15 cellular contexts compared by ENCODE assay signal in the genomic region with DNA sequence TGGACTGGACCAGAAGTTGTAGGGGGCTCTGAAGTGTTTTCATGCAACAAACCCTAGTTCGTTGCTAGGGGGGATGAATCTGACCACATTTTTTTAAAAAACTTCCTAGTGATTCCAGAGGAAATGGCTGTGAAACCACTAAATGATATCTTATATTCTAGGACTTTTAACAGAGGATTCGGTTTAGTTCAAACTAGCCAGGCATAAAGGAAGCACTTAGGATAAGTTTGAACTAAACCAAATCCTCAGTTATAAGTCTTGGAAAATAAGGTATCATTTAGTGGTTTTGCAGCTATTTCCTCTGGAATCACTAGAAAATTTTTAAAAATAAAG.
DNase-seq lines count a peak whose midpoint lies in the region; ATAC-seq, FAIRE-seq and TF ChIP-seq lines count a peak whose summit lies in the region.
"Had no signal": no experiment of that assay in that cellular context is flagged by ENCODE, and none has a peak within 500 bp of the region (broad histone marks: within the 10 kb centered on the region; RNA-seq: fewer than 3 reads in every experiment).

No MANE protein-coding gene starts in this region.

- DNase-seq in cardiac muscle cell (ENCODE audit: low read depth in 1 of 2, low spot score in 1 of 2) (peak in 1 of 2 donors; percentile 1), Right ventricle myocardium superior (no peak), HT1080 (ENCODE audit: low read depth) (peak; percentile 21), astrocyte of the spinal cord (ENCODE audit: low read depth, low spot score) (peak; percentile 64), osteocyte (ENCODE audit: extremely low spot score, unreplicated experiment) (no peak), dedifferentiated amniotic fluid mesenchymal stem cell (ENCODE audit: extremely low spot score) (no peak), GM12891 (ENCODE audit: insufficient read length, low spot score) (no peak)
- DNase-seq: CD4-positive, CD25-positive, alpha-beta regulatory T cell; DMS53; H7 had no signal

- ATAC-seq in Right ventricle myocardium superior (ENCODE audit: poor library complexity): no peak
- no peak for ATAC-seq in HG03095 (IDR thresholded peaks at IDR 0.05; ENCODE audit: unreplicated experiment)
- ATAC-seq: GM23338 had no signal

- no peak overlapping the region for H3K4me3 Mint-ChIP-seq in osteocyte (ENCODE audit: unreplicated experiment)
- H3K4me3 Mint-ChIP-seq: CD4-positive, CD25-positive, alpha-beta regulatory T cell; GM23338 had no signal

- no peaks in the 10 kb centered on the region for H3K27me3 Mint-ChIP-seq in osteocyte (ENCODE audit: unreplicated experiment)

- H3K27me3 ChIP-seq in cardiac muscle cell: no peaks in the 10 kb centered on the region
- H3K27me3 ChIP-seq: BLaER1 treated with 17β-estradiol and CSF1 and Interleukin-3, amounts not matched to agents 10 nM and 100 nM had no signal

- no peaks in the 10 kb centered on the region for H3K9me3 Mint-ChIP-seq in osteocyte (ENCODE audit: unreplicated experiment)

- no peaks in the 10 kb centered on the region for H3K9me3 ChIP-seq in cardiac muscle cell (ENCODE audit: low read depth)
- H3K9me3 ChIP-seq: BLaER1 treated with 17β-estradiol and CSF1 and Interleukin-3, amounts not matched to agents 10 nM and 100 nM had no signal

- no peaks in the 10 kb centered on the region for H3K36me3 ChIP-seq in cardiac muscle cell
- H3K36me3 ChIP-seq: BLaER1 treated with 17β-estradiol and CSF1 and Interleukin-3, amounts not matched to agents 10 nM and 100 nM had no signal

- FAIRE-seq in GM12891 (lab: Jason Lieb, UNC): no peak
- FAIRE-seq: GM18507 had no signal

- no peak for TF ChIP-seq POLR2A in GM12891 (IDR thresholded peaks at IDR 0.05; ENCODE audit: low read depth, low read length)

- TF ChIP-seq CTCF in cardiac muscle cell (IDR thresholded peaks at IDR 0.05; ENCODE audit: low read depth, low read length) (no peak), astrocyte of the spinal cord (IDR thresholded peaks at IDR 0.05; ENCODE audit: low read depth, low read length) (no peak), osteocyte (IDR thresholded peaks at IDR 0.05) (no peak)

- H3K4me1 ChIP-seq in cardiac muscle cell (ENCODE audit: low read depth): peaks cover 63% of the 10 kb centered on the region
- H3K4me1 ChIP-seq: BLaER1 treated with 17β-estradiol and CSF1 and Interleukin-3, amounts not matched to agents 10 nM and 100 nM had no signal

- H3K4me3 ChIP-seq in cardiac muscle cell (no peak overlapping the region), astrocyte of the spinal cord (ENCODE audit: low read depth, low read length) (no peak overlapping the region)
- H3K4me3 ChIP-seq: BLaER1 treated with 17β-estradiol and CSF1 and Interleukin-3, amounts not matched to agents 10 nM and 100 nM; GM23338 had no signal

- intact Hi-C loops in Right ventricle myocardium superior (cut with DNase I): no loop called here

- H3K4me1 Mint-ChIP-seq in osteocyte (ENCODE audit: unreplicated experiment): peaks cover 15% of the 10 kb centered on the region
- H3K4me1 Mint-ChIP-seq: CD4-positive, CD25-positive, alpha-beta regulatory T cell had no signal

- in situ Hi-C loops in astrocyte of the spinal cord (cut with HindIII; ENCODE audit: low sequenced_read_pairs): no loop called here

- peak overlapping the region; percentile 96 for H3K27ac ChIP-seq in cardiac muscle cell
- H3K27ac ChIP-seq: 22Rv1; BLaER1 treated with 17β-estradiol and CSF1 and Interleukin-3, amounts not matched to agents 10 nM and 100 nM had no signal

- H3K36me3 Mint-ChIP-seq in osteocyte (ENCODE audit: unreplicated experiment): peaks cover 4% of the 10 kb centered on the region
- H3K36me3 Mint-ChIP-seq: CD4-positive, CD25-positive, alpha-beta regulatory T cell had no signal

- H3K27ac Mint-ChIP-seq in osteocyte (ENCODE audit: unreplicated experiment): peak overlapping the region; percentile 51
- H3K27ac Mint-ChIP-seq: CD4-positive, CD25-positive, alpha-beta regulatory T cell; GM23338 had no signal

TF ChIP-seq in GM12891, 5 proteins besides CTCF, POLR2A, EP300 and RAD21:
- TF ChIP-seq TAF1 (IDR thresholded peaks at IDR 0.05; ENCODE audit: low read depth, low read length) (no peak), POU2F2 (IDR thresholded peaks at IDR 0.05; ENCODE audit: low read depth, low read length) (no peak), SPI1 (IDR thresholded peaks at IDR 0.05; ENCODE audit: low read depth, low read length) (no peak), PAX5 (IDR thresholded peaks at IDR 0.05; ENCODE audit: insufficient read depth, low read length, severe bottlenecking) (no peak)

Comparison
In these comparisons a context has a peak if more than half of its experiments do, and no peak if none do; other contexts are left out.
1. DNase-seq: peak in HT1080 (single experiment) and astrocyte of the spinal cord (single experiment); none in Right ventricle myocardium superior (single experiment), osteocyte (single experiment), dedifferentiated amniotic fluid mesenchymal stem cell (single experiment) and GM12891 (single experiment).